In genomic region chr3:152471814-152472605, GRCh38 we compare ENCODE assay signal across 8 cellular contexts.
DNase-seq lines count a peak whose midpoint lies in the region; ATAC-seq and TF ChIP-seq lines count a peak whose summit lies in the region.

No MANE protein-coding gene starts in this region.

- peak overlapping the region; percentile 57 to 80 (median 71) for H3K4me3 Mint-ChIP-seq in naive thymus-derived CD8-positive, alpha-beta T cell
- H3K4me3 Mint-ChIP-seq in stimulated activated naive CD8-positive, alpha-beta T cell treated with anti-CD3 and anti-CD28 coated beads, Interleukin-15, amount 100 ng/mL, for 72 hours: peak overlapping the region; percentile 50 to 54

- POLR2A ChIA-PET in naive thymus-derived CD8-positive, alpha-beta T cell (lab: Charles Lee): interaction anchor here (0.6 to 1.7 kb wide), 5 partner anchors 30 to 287 kb away, joined by 3 to 6 read pairs (median 4); no protein-coding TSS in a partner anchor

- peaks cover 10 to 22% (median 15%) of the 10 kb centered on the region in 4 donors for H3K4me1 Mint-ChIP-seq in naive thymus-derived CD8-positive, alpha-beta T cell
- peaks cover 12% of the 10 kb centered on the region for H3K4me1 Mint-ChIP-seq in stimulated activated naive CD8-positive, alpha-beta T cell treated with anti-CD3 and anti-CD28 coated beads, Interleukin-15, amount 100 ng/mL, for 72 hours

- no peaks in the 10 kb centered on the region for H3K27me3 ChIP-seq in BE2C

- no peaks in the 10 kb centered on the region for H3K36me3 ChIP-seq in BE2C

- TF ChIP-seq POLR2A in erythroblast (IDR thresholded peaks at IDR 0.05; ENCODE audit: low read length): no peak

- H3K9me3 Mint-ChIP-seq in naive thymus-derived CD8-positive, alpha-beta T cell: peaks cover 0 to under 1% (median 0%) of the 10 kb centered on the region in 9 donors
- H3K9me3 Mint-ChIP-seq in stimulated activated naive CD8-positive, alpha-beta T cell treated with anti-CD3 and anti-CD28 coated beads, Interleukin-15, amount 100 ng/mL, for 72 hours: no peaks in the 10 kb centered on the region

- peak overlapping the region; percentile 75 to 92 (median 90) for H3K27ac Mint-ChIP-seq in naive thymus-derived CD8-positive, alpha-beta T cell
- H3K27ac Mint-ChIP-seq in stimulated activated naive CD8-positive, alpha-beta T cell treated with anti-CD3 and anti-CD28 coated beads, Interleukin-15, amount 100 ng/mL, for 72 hours: peak overlapping the region; percentile 72 to 75

- H3K9me3 ChIP-seq in BE2C: no peaks in the 10 kb centered on the region

- peaks cover 0 to under 1% (median under 1%) of the 10 kb centered on the region in 3 donors for H3K36me3 Mint-ChIP-seq in naive thymus-derived CD8-positive, alpha-beta T cell

- peak; percentile 78 for TF ChIP-seq CTCF in BE2C (IDR thresholded peaks at IDR 0.05; ENCODE audit: low read depth, low read length)

- H3K27me3 Mint-ChIP-seq in naive thymus-derived CD8-positive, alpha-beta T cell: no peaks in the 10 kb centered on the region
- no peaks in the 10 kb centered on the region for H3K27me3 Mint-ChIP-seq in stimulated activated naive CD8-positive, alpha-beta T cell treated with anti-CD3 and anti-CD28 coated beads, Interleukin-15, amount 100 ng/mL, for 72 hours

- peak overlapping the region; percentile 36 for H3K4me3 ChIP-seq in BE2C (ENCODE audit: low read depth, low read length)

- peak; percentile 64 for ATAC-seq in GM18868 (IDR thresholded peaks at IDR 0.05; ENCODE audit: unreplicated experiment)
- peak; percentile 75 for ATAC-seq in HG03196 (IDR thresholded peaks at IDR 0.05; ENCODE audit: unreplicated experiment)
- ATAC-seq in naive thymus-derived CD8-positive, alpha-beta T cell: peak; percentile 86 to 88
- peak; percentile 88 for ATAC-seq in stimulated activated naive CD8-positive, alpha-beta T cell treated with anti-CD3 and anti-CD28 coated beads, Interleukin-15, amount 100 ng/mL, for 72 hours

- DNase-seq in BE2C (peak; percentile 60), NOMO-1 treated with DMSO at 0.1 percent for 48 hours (lab: John Stamatoyannopoulos, UW; ENCODE audit: unreplicated experiment) (peak; percentile 86), erythroblast (lab: John Stamatoyannopoulos, UW) (peak; percentile 83 to 88)
- DNase-seq in activated CD8-positive, alpha-beta memory T cell treated with anti-CD3 and anti-CD28 coated beads, Interleukin-2, amount 50 U/mL, for 48 hours: peak; percentile 69
- DNase-seq in naive thymus-derived CD8-positive, alpha-beta T cell: peak; percentile 32 to 79 (median 68)
- peak; percentile 59 to 67 for DNase-seq in stimulated activated naive CD8-positive, alpha-beta T cell treated with anti-CD3 and anti-CD28 coated beads, Interleukin-15, amount 100 ng/mL, for 72 hours

- H3K4me1 ChIP-seq in BE2C: no peaks in the 10 kb centered on the region

Comparison
In these comparisons a context has a peak if more than half of its experiments do, and no peak if none do; other contexts are left out.
1. Peak in every context shown above with its lines: DNase-seq, ATAC-seq and H3K4me3 ChIP-seq.